14 cellular contexts compared by ENCODE assay signal in the genomic region with DNA sequence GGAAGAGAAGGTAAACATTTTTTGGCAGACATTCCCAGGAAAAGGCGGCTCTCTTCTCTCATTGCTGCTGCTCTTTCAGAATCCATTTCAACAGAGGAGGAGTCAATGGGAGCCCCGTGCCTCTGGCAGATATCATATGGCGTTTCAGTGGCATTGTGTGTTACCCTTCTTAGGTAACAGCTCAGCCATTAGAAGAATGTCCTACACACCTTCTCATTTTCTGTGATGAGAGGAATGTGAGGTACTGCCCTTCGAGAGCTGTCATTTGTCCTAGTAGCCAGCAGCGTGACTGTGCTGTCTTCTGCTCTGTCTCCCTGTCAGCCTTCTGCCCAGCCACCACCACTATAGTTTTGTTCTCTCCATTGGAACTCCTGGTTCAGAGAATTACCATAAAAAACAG.
A peak's percentile ranks its signal among the peaks of the same experiment; 100 is the strongest.
DNase-seq lines count a peak whose midpoint lies in the region; ATAC-seq and TF ChIP-seq lines count a peak whose summit lies in the region.
"Had no signal": no experiment of that assay in that cellular context is flagged by ENCODE, and none has a peak within 500 bp of the region (broad histone marks: within the 10 kb centered on the region; RNA-seq: fewer than 3 reads in every experiment).

No MANE protein-coding gene starts in this region.

- H3K27ac ChIP-seq in coronary artery (peak overlapping the region; percentile 21 to 79), right lobe of liver (peak overlapping the region; percentile 83 to 95 (median 89)), suprapubic skin (peak overlapping the region; percentile 88)
- H3K27ac ChIP-seq: cardiac muscle cell, HL-60 had no signal

- POLR2A ChIA-PET in GM10248 (lab: Yijun Ruan, JAX), result no interaction called here

- no peaks in the 10 kb centered on the region for H3K4me1 Mint-ChIP-seq in T-helper 17 cell
- H3K4me1 Mint-ChIP-seq: activated B cell treated with CpG ODN at 0.5 μM for 24 hours; activated naive CD4-positive, alpha-beta T cell treated with anti-CD3 and anti-CD28 coated beads, Interleukin-2, amount 50 U/mL, for 24 hours had no signal

- no peak for TF ChIP-seq EP300 in suprapubic skin (IDR thresholded peaks at IDR 0.05)

- ATAC-seq in right lobe of liver (peak in 3 of 4 donors; percentile 6 to 20 (median 9)), T-helper 17 cell (no peak)

- H3K4me3 ChIP-seq in coronary artery (no peak overlapping the region), right lobe of liver (no peak overlapping the region), suprapubic skin (no peak overlapping the region)
- H3K4me3 ChIP-seq: cardiac muscle cell had no signal

- CTCF ChIA-PET in GM10248 (lab: Yijun Ruan, JAX), result no interaction called here

- H3K4me3 Mint-ChIP-seq in T-helper 17 cell, result no peak overlapping the region
- H3K4me3 Mint-ChIP-seq: activated B cell treated with CpG ODN at 0.5 μM for 24 hours; activated naive CD4-positive, alpha-beta T cell treated with anti-CD3 and anti-CD28 coated beads, Interleukin-2, amount 50 U/mL, for 24 hours had no signal

- no peak for TF ChIP-seq POLR2A in right lobe of liver (IDR thresholded peaks at IDR 0.05)
- TF ChIP-seq POLR2A in suprapubic skin (IDR thresholded peaks at IDR 0.05), result no peak

- H3K27me3 ChIP-seq in right lobe of liver, result no peaks in the 10 kb centered on the region
- no peaks in the 10 kb centered on the region for H3K27me3 ChIP-seq in suprapubic skin
- H3K27me3 ChIP-seq: cardiac muscle cell had no signal

- no peaks in the 10 kb centered on the region for H3K36me3 Mint-ChIP-seq in T-helper 17 cell (ENCODE audit: low read depth)
- H3K36me3 Mint-ChIP-seq: activated naive CD4-positive, alpha-beta T cell treated with anti-CD3 and anti-CD28 coated beads, Interleukin-2, amount 50 U/mL, for 24 hours had no signal

- H3K27ac Mint-ChIP-seq in T-helper 17 cell, result no peak overlapping the region
- H3K27ac Mint-ChIP-seq: activated B cell treated with CpG ODN at 0.5 μM for 24 hours; activated naive CD4-positive, alpha-beta T cell treated with anti-CD3 and anti-CD28 coated beads, Interleukin-2, amount 50 U/mL, for 24 hours had no signal

- peak; percentile 46 for DNase-seq in NCI-H2029 treated with DMSO at 0.1 percent for 48 hours (lab: John Stamatoyannopoulos, UW)
- DNase-seq in coronary artery (ENCODE audit: low spot score), result no peak
- no peak for DNase-seq in right lobe of liver
- no peak for DNase-seq in suprapubic skin (ENCODE audit: low spot score in 2 of 2)
- DNase-seq in NCI-H510A (lab: John Stamatoyannopoulos, UW), result no peak
- DNase-seq in GM10248 (ENCODE audit: extremely low spot score), result no peak
- no peak for DNase-seq in islet precursor cell
- DNase-seq in T-helper 17 cell, result no peak
- DNase-seq: activated B cell treated with CpG ODN at 0.5 μM for 24 hours, DND-41, NCI-H187 treated with DMSO at 0.1 percent for 48 hours had no signal

- intact Hi-C loops in right lobe of liver (cut with DNase I), result no loop called here

- WGBS in right lobe of liver (ENCODE audit: insufficient coverage, low coverage, low lambda C conversion rate, missing lambda C conversion rate), result 57% methylated on average over 5 of the region's 5 CpGs
- WGBS in suprapubic skin, result 53% methylated on average over 5 of the region's 5 CpGs

- H3K4me1 ChIP-seq in right lobe of liver (peaks cover 0 to 29% (median 9%) of the 10 kb centered on the region in 4 donors), suprapubic skin (peaks cover 65% of the 10 kb centered on the region)

- TF ChIP-seq CTCF in coronary artery (IDR thresholded peaks at IDR 0.05), result no peak
- no peak for TF ChIP-seq CTCF in right lobe of liver (IDR thresholded peaks at IDR 0.05)
- TF ChIP-seq CTCF in suprapubic skin (IDR thresholded peaks at IDR 0.05), result no peak
- TF ChIP-seq CTCF in GM10248 (IDR thresholded peaks at IDR 0.05; ENCODE audit: control extremely low read depth, extremely low read depth, low read depth, missing control alignments), result no peak

- H3K9me3 ChIP-seq in right lobe of liver (no peaks in the 10 kb centered on the region), suprapubic skin (no peaks in the 10 kb centered on the region), T-helper 17 cell (ENCODE audit: control insufficient read depth, low read length, poor library complexity, severe bottlenecking) (no peaks in the 10 kb centered on the region)

- H3K36me3 ChIP-seq in right lobe of liver (no peaks in the 10 kb centered on the region), suprapubic skin (peaks cover 2% of the 10 kb centered on the region)
- H3K36me3 ChIP-seq: cardiac muscle cell had no signal

- H3K27me3 Mint-ChIP-seq in T-helper 17 cell, result peaks cover 33% of the 10 kb centered on the region
